ENCODE assay signal across 11 cellular contexts in the genomic region with DNA sequence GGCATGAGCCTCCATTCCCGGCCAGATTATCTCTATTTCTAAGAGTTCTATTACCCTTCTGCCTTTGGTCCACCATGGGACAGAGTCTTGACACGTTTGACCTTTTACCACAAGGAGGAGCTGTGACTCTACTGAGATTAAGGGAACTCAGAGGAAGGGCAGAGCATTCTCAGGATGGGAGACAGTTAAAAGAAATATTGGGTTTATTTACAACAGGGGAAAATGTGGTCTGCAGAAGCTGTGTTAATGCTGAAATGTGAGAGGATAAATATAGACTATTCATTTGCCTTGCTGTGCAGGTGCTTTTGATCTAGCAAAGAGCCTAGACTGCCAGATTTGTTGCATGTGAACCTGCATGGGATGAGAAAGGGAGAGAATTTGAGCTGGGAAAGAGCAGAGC. TPM values are rescaled to one million over a fixed set of nuclear protein-coding genes. Genes with fewer than 3 reads are reported as not detected.
DNase-seq lines count a peak whose midpoint lies in the region; TF ChIP-seq lines count a peak whose summit lies in the region.
"Had no signal": no experiment of that assay in that cellular context is flagged by ENCODE, and none has a peak within 500 bp of the region (broad histone marks: within the 10 kb centered on the region; RNA-seq: fewer than 3 reads in every experiment).

No MANE protein-coding gene starts in this region.

- intact Hi-C loops in sigmoid colon (cut with DNase I): no loop called here

- no peak overlapping the region for H3K4me2 ChIP-seq in parathyroid adenoma (ENCODE audit: low read length)

- TF ChIP-seq CTCF in parathyroid adenoma (IDR thresholded peaks at IDR 0.05) (peak; percentile 83), sigmoid colon (IDR thresholded peaks at IDR 0.05) (no peak)

- H3K27me3 ChIP-seq in adipocyte (replicated peaks; ENCODE audit: control insufficient read depth, insufficient read depth, low read length): peaks cover 30% of the 10 kb centered on the region
- H3K27me3 ChIP-seq in parathyroid adenoma (ENCODE audit: control insufficient read depth, insufficient read depth, low read length): no peaks in the 10 kb centered on the region
- H3K27me3 ChIP-seq in sigmoid colon: peaks cover 0 to 6% (median 0%) of the 10 kb centered on the region in 3 donors

- TF ChIP-seq EP300 in sigmoid colon (IDR thresholded peaks at IDR 0.05): no peak

- no peak overlapping the region for H3K9ac ChIP-seq in adipocyte (ENCODE audit: low read length)
- no peak overlapping the region for H3K9ac ChIP-seq in parathyroid adenoma

- 14 to 16% methylated on average over 2 of the region's 2 CpGs for WGBS in sigmoid colon, 2 donors

- peak overlapping the region; percentile 12 for H3K27ac ChIP-seq in parathyroid adenoma
- no peak overlapping the region for H3K27ac ChIP-seq in sigmoid colon

- no peak overlapping the region for H3K4me3 ChIP-seq in Jurkat, Clone E6-1 (ENCODE audit: low read length)
- H3K4me3 ChIP-seq in adipocyte (ENCODE audit: low read length) (no peak overlapping the region), parathyroid adenoma (ENCODE audit: low read depth, low read length) (no peak overlapping the region), sigmoid colon (no peak overlapping the region)

- no peak for TF ChIP-seq POLR2A in sigmoid colon (IDR thresholded peaks at IDR 0.05)

- H3K36me3 ChIP-seq in adipocyte (ENCODE audit: control insufficient read depth, insufficient read depth, low read length, severe bottlenecking) (no peaks in the 10 kb centered on the region), parathyroid adenoma (ENCODE audit: control insufficient read depth, insufficient read depth, low read length) (no peaks in the 10 kb centered on the region), sigmoid colon (no peaks in the 10 kb centered on the region)

- H2AFZ ChIP-seq in parathyroid adenoma: peak overlapping the region; percentile 33

- H3K4me1 ChIP-seq in adipocyte (ENCODE audit: control insufficient read depth, insufficient read depth, low read length): no peaks in the 10 kb centered on the region
- peaks cover 51% of the 10 kb centered on the region for H3K4me1 ChIP-seq in parathyroid adenoma
- H3K4me1 ChIP-seq in sigmoid colon: no peaks in the 10 kb centered on the region

- peak; percentile 6 for DNase-seq in NOMO-1 treated with DMSO at 0.1 percent for 48 hours (lab: John Stamatoyannopoulos, UW; ENCODE audit: unreplicated experiment)
- no peak for DNase-seq in NOMO-1 (lab: John Stamatoyannopoulos, UW; ENCODE audit: unreplicated experiment in 2 of 2)
- DNase-seq in Jurkat, Clone E6-1 (ENCODE audit: low read depth, low spot score): peak; percentile 67
- DNase-seq in adipocyte (ENCODE audit: low read depth): peak; percentile 24
- DNase-seq in sigmoid colon: no peak
- DNase-seq in islet precursor cell: no peak
- DNase-seq in stimulated activated naive CD4-positive, alpha-beta T cell treated with Interleukin-2 at 50 U/mL for 16 hours (lab: John Stamatoyannopoulos, UW): no peak

- H3K79me2 ChIP-seq in parathyroid adenoma: no peaks in the 10 kb centered on the region

- H3K9me3 ChIP-seq in adipocyte (ENCODE audit: control insufficient read depth, low read length): no peaks in the 10 kb centered on the region
- H3K9me3 ChIP-seq in parathyroid adenoma (ENCODE audit: control insufficient read depth, low read length): no peaks in the 10 kb centered on the region
- no peaks in the 10 kb centered on the region for H3K9me3 ChIP-seq in sigmoid colon

RNA-seq across cellular contexts. Expression of a gene that starts 45.8 kb away (rescaled TPM):
- polyA plus RNA-seq in Jurkat, Clone E6-1 (2012; ENCODE audit: insufficient read depth, insufficient read length): not detected
- not detected for total RNA-seq in sigmoid colon
- not detected for polyA plus RNA-seq in sigmoid colon
- total RNA-seq: CD8-positive, alpha-beta memory T cell; mononuclear cell; temporal lobe had no signal
- polyA plus RNA-seq: CD8-positive, alpha-beta memory T cell had no signal

Comparison
In these comparisons a context has a peak if more than half of its experiments do, and no peak if none do; other contexts are left out.
1. DNase-seq: peak in NOMO-1 treated with DMSO at 0.1 percent for 48 hours (single experiment), Jurkat, Clone E6-1 (single experiment) and adipocyte (single experiment); none in NOMO-1 (0 of 2), sigmoid colon (single experiment), islet precursor cell (single experiment) and stimulated activated naive CD4-positive, alpha-beta T cell treated with Interleukin-2 at 50 U/mL for 16 hours (single experiment).